ENCODE assay signal across 8 cellular contexts in the genomic region with DNA sequence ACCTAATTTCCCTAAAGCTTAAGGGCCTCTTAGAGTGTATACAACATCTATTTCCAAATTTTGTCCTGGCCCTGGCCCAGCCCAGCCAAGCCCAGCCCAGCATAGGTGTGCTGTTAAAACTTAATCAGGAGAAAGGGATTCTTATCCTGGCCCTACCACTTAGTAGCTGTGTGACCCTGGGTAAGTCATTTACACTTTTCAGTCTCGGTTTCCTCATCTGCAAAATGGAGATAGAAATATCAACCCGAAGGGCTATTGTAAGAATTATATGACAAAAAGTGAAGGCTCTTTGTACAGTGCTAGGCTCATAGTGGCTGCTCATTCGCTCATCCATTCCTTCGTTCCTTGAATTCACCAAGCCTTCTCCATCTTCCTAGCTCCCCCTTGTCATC.
A peak's percentile ranks its signal among the peaks of the same experiment; 100 is the strongest.
DNase-seq lines count a peak whose midpoint lies in the region; ATAC-seq and TF ChIP-seq lines count a peak whose summit lies in the region.

No MANE protein-coding gene starts in this region.

- no peak for ATAC-seq in HG03460 (IDR thresholded peaks at IDR 0.05; ENCODE audit: unreplicated experiment)

- no peak for TF ChIP-seq POLR2A in NB4 (IDR thresholded peaks at IDR 0.05; ENCODE audit: extremely low read depth, insufficient read length)

- peak overlapping the region; percentile 94 to 97 (median 95) for H3K4me3 Mint-ChIP-seq in nephron

- H3K27ac ChIP-seq in C4-2B = peak overlapping the region; percentile 80
- peak overlapping the region; percentile 91 for H3K27ac ChIP-seq in effector memory CD4-positive, alpha-beta T cell (ENCODE audit: insufficient read depth, low read length, poor library complexity, severe bottlenecking)

- peaks cover 2% of the 10 kb centered on the region for H3K36me3 ChIP-seq in effector memory CD4-positive, alpha-beta T cell (ENCODE audit: control insufficient read depth, insufficient read depth, low read length)

- TF ChIP-seq CTCF in C4-2B (conservative IDR thresholded peaks at IDR 0.05) (no peak), NB4 (IDR thresholded peaks at IDR 0.05; ENCODE audit: low read depth, low read length) (no peak), nephron (IDR thresholded peaks at IDR 0.05; ENCODE audit: unreplicated experiment in 3 of 3) (no peak), GM20000 (IDR thresholded peaks at IDR 0.05; ENCODE audit: extremely low read depth, missing control alignments) (no peak)

- H3K4me1 ChIP-seq in effector memory CD4-positive, alpha-beta T cell (ENCODE audit: control insufficient read depth, insufficient read depth, low read length, poor library complexity, severe bottlenecking) = peaks cover 8% of the 10 kb centered on the region

- H3K4me3 ChIP-seq in NB4 (ENCODE audit: low read depth, low read length) = peak overlapping the region; percentile 97
- peak overlapping the region; percentile 89 for H3K4me3 ChIP-seq in effector memory CD4-positive, alpha-beta T cell (ENCODE audit: insufficient read depth, low read depth, low read length, poor library complexity, severe bottlenecking)

- no peak for DNase-seq in NB4 (ENCODE audit: low read depth)
- DNase-seq in effector memory CD4-positive, alpha-beta T cell = no peak
- DNase-seq in SKM-1 treated with dmso at 0.1 percent for 144 hours (lab: John Stamatoyannopoulos, UW; ENCODE audit: unreplicated experiment) = no peak
- no peak for DNase-seq in SIG-M5 treated with dmso at 0.1 percent for 504 hours (lab: John Stamatoyannopoulos, UW; ENCODE audit: unreplicated experiment)
- no peak for DNase-seq in GM20000 (ENCODE audit: low spot score)

- peak overlapping the region; percentile 66 to 87 (median 75) for H3K27ac Mint-ChIP-seq in nephron

- H3K4me1 Mint-ChIP-seq in nephron = peaks cover 23% of the 10 kb centered on the region

- peaks cover 14% of the 10 kb centered on the region for H3K36me3 Mint-ChIP-seq in nephron (ENCODE audit: low read depth)

- no peaks in the 10 kb centered on the region for H3K27me3 ChIP-seq in effector memory CD4-positive, alpha-beta T cell (replicated peaks; ENCODE audit: control insufficient read depth, insufficient read depth, low read length, poor library complexity, severe bottlenecking)

- H3K27me3 Mint-ChIP-seq in nephron (ENCODE audit: low read depth) = no peaks in the 10 kb centered on the region

- no peaks in the 10 kb centered on the region for H3K9me3 ChIP-seq in effector memory CD4-positive, alpha-beta T cell (ENCODE audit: control insufficient read depth, low read length)

- H3K9me3 Mint-ChIP-seq in nephron = no peaks in the 10 kb centered on the region
